1 cellular context compared by ENCODE assay signal in the genomic region with DNA sequence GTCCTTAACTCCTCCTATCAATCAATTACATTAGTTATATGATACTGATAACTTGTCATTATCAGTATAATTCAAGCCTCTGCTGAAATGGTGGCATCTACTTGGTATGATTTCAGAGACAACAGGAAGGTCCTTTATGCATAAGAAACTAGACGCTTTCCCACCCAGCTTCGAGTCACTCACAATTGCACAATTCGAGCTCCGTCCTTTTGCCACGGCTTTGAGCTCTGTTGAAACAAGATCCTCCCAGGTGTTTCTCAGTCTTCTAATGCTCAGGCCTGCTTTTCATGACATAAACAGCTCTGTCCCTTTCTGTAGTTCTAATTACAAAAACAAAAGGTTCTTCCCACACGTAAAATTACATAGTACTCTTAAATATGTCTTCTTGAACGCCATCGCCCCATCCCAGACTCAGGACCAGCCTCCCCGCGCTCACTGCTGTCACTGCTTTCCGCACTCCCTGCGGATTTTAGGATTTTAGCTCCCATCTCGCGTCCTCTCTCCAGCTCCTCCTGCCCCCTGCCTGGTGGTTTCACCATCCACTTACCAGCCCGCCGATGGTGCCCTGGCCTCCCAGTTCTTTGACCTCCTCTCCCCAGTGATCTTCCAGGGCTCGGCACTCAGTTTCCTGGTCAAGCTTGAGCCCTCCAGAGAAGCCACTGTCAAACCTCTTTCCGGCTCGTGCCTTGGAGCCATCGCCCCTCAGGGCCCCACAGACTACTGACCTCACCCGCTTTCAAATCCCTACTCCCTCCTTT.
TF ChIP-seq lines count a peak whose summit lies in the region.

No MANE protein-coding gene starts in this region.

TF ChIP-seq in WTC11, 78 proteins besides CTCF, POLR2A, EP300 and RAD21 (continued from another document):
- TF ChIP-seq, protein P1, sequence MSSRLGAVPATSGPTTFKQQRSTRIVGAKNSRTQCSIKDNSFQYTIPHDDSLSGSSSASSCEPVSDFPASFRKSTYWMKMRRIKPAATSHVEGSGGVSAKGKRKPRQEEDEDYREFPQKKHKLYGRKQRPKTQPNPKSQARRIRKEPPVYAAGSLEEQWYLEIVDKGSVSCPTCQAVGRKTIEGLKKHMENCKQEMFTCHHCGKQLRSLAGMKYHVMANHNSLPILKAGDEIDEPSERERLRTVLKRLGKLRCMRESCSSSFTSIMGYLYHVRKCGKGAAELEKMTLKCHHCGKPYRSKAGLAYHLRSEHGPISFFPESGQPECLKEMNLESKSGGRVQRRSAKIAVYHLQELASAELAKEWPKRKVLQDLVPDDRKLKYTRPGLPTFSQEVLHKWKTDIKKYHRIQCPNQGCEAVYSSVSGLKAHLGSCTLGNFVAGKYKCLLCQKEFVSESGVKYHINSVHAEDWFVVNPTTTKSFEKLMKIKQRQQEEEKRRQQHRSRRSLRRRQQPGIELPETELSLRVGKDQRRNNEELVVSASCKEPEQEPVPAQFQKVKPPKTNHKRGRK (CRISPR knock-in tag; IDR thresholded peaks at IDR 0.05; ENCODE audit: borderline replicate concordance), result no peak
- TF ChIP-seq, protein P2, sequence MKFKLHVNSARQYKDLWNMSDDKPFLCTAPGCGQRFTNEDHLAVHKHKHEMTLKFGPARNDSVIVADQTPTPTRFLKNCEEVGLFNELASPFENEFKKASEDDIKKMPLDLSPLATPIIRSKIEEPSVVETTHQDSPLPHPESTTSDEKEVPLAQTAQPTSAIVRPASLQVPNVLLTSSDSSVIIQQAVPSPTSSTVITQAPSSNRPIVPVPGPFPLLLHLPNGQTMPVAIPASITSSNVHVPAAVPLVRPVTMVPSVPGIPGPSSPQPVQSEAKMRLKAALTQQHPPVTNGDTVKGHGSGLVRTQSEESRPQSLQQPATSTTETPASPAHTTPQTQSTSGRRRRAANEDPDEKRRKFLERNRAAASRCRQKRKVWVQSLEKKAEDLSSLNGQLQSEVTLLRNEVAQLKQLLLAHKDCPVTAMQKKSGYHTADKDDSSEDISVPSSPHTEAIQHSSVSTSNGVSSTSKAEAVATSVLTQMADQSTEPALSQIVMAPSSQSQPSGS (CRISPR knock-in tag; IDR thresholded peaks at IDR 0.05; ENCODE audit: borderline replicate concordance, low read depth), result no peak
- TF ChIP-seq, protein P3, sequence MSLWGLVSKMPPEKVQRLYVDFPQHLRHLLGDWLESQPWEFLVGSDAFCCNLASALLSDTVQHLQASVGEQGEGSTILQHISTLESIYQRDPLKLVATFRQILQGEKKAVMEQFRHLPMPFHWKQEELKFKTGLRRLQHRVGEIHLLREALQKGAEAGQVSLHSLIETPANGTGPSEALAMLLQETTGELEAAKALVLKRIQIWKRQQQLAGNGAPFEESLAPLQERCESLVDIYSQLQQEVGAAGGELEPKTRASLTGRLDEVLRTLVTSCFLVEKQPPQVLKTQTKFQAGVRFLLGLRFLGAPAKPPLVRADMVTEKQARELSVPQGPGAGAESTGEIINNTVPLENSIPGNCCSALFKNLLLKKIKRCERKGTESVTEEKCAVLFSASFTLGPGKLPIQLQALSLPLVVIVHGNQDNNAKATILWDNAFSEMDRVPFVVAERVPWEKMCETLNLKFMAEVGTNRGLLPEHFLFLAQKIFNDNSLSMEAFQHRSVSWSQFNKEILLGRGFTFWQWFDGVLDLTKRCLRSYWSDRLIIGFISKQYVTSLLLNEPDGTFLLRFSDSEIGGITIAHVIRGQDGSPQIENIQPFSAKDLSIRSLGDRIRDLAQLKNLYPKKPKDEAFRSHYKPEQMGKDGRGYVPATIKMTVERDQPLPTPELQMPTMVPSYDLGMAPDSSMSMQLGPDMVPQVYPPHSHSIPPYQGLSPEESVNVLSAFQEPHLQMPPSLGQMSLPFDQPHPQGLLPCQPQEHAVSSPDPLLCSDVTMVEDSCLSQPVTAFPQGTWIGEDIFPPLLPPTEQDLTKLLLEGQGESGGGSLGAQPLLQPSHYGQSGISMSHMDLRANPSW (CRISPR knock-in tag; conservative IDR thresholded peaks at IDR 0.05; ENCODE audit: low read depth), result no peak
- TF ChIP-seq SMAD4 (CRISPR knock-in tag; IDR thresholded peaks at IDR 0.05) (no peak), RORB (CRISPR knock-in tag; IDR thresholded peaks at IDR 0.05) (no peak), GRHL2 (CRISPR knock-in tag; IDR thresholded peaks at IDR 0.05; ENCODE audit: insufficient replicate concordance, severe bottlenecking) (no peak), NR3C1 (CRISPR knock-in tag; conservative IDR thresholded peaks at IDR 0.05; ENCODE audit: low read depth) (no peak), MXD4 (CRISPR knock-in tag; IDR thresholded peaks at IDR 0.05; ENCODE audit: borderline replicate concordance) (no peak)
- TF ChIP-seq, protein P4, sequence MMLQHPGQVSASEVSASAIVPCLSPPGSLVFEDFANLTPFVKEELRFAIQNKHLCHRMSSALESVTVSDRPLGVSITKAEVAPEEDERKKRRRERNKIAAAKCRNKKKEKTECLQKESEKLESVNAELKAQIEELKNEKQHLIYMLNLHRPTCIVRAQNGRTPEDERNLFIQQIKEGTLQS (CRISPR knock-in tag; conservative IDR thresholded peaks at IDR 0.05), result no peak
TF ChIP-seq in WTC11: peak in this region for 0.
